ENCODE assay signal across 16 cellular contexts in the genomic region with DNA sequence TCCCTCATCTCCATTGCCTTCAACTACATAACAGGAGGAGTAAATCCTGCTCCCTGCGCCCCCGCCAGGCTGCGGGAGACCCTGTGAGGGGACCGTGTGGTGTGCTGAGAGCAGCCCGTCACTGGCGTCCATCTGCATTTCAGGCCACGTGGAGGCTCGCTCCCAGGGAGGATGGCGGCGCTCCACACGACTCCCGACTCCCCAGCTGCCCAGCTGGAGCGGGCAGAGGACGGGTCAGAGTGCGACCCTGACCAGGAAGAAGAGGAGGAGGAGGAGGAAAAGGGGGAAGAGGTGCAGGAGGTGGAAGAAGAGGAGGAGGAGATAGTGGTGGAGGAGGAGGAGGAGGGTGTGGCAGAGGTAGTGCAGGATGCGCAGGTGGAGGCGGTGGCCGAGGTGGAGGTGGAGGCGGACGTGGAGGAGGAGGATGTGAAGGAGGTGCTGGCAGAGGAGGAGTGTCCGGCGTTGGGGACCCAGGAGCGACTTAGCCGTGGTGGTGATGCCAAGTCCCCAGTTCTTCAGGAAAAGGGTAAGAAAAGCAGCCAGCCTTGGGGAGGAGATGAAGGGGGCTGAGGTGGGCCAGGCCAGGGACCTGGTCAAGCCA. TPM values are rescaled to one million over a fixed set of nuclear protein-coding genes. Genes with fewer than 3 reads are reported as not detected.
DNase-seq lines count a peak whose midpoint lies in the region; ATAC-seq, FAIRE-seq and TF ChIP-seq lines count a peak whose summit lies in the region.
"Had no signal": no experiment of that assay in that cellular context is flagged by ENCODE, and none has a peak within 500 bp of the region (broad histone marks: within the 10 kb centered on the region; RNA-seq: fewer than 3 reads in every experiment).

No MANE protein-coding gene starts in this region.

- H2AK5ac ChIP-seq in mesenchymal stem cell (ENCODE audit: low read length, severe bottlenecking): no peak overlapping the region

- no peak overlapping the region for H3K4ac ChIP-seq in mesenchymal stem cell (ENCODE audit: low read depth in 1 of 2, low read length in 2 of 2)

- TF ChIP-seq RAD21 in K562 (CRISPR knock-in tag; conservative IDR thresholded peaks at IDR 0.05 in 1 of 2, IDR thresholded peaks at IDR 0.05 in 1 of 2): no peak

- no peak overlapping the region for H4K8ac ChIP-seq in mesenchymal stem cell (ENCODE audit: low read length)

- no peak overlapping the region for H2BK120ac ChIP-seq in mesenchymal stem cell (ENCODE audit: low read depth, low read length)

- DNase-seq in MCF 10A (ENCODE audit: unreplicated experiment) (no peak), breast epithelium (ENCODE audit: low spot score in 2 of 2) (no peak), K562 (ENCODE audit: extremely low read depth in 1 of 4, low spot score in 3 of 4) (no peak), mesenchymal stem cell (no peak), thyroid gland (no peak), COLO668 (lab: John Stamatoyannopoulos, UW; ENCODE audit: unreplicated experiment) (no peak), nephron progenitor cell (no peak)
- DNase-seq: 8988T; ACHN; CD4-positive, CD25-positive, alpha-beta regulatory T cell; DMS79; GM23248 had no signal

- FAIRE-seq in K562 (lab: Jason Lieb, UNC): no peak
- FAIRE-seq: GM12878, H54 had no signal

- H3K4me1 ChIP-seq in breast epithelium (peaks cover 0 to 8% of the 10 kb centered on the region in 2 donors), K562 (replicated peaks in 1 of 2; ENCODE audit: control insufficient read depth in 2 of 2, insufficient read depth in 2 of 2, low read length in 2 of 2) (peaks cover 19 to 52% of the 10 kb centered on the region in 2 experiments; a peak in 4 of 5 replicates), mesenchymal stem cell (ENCODE audit: control insufficient read depth, insufficient read depth, low read depth, low read length) (peaks cover 16% of the 10 kb centered on the region), thyroid gland (peaks cover 29 to 55% of the 10 kb centered on the region in 2 donors)

- H3K23ac ChIP-seq in mesenchymal stem cell (ENCODE audit: low read length in 2 of 2): no peak overlapping the region

- H2AFZ ChIP-seq in K562 (ENCODE audit: low read depth, low read length) (no peak overlapping the region), mesenchymal stem cell (ENCODE audit: low read depth, low read length) (no peak overlapping the region)
- H2AFZ ChIP-seq: GM23248 had no signal

- peaks cover 16% of the 10 kb centered on the region for H3K4me1 Mint-ChIP-seq in MCF 10A (ENCODE audit: insufficient read depth, unreplicated experiment)
- peaks cover 41% of the 10 kb centered on the region for H3K4me1 Mint-ChIP-seq in nephron progenitor cell

- CTCF ChIA-PET in MCF 10A (lab: Yijun Ruan, JAX) (no interaction called here), K562 (lab: Yijun Ruan, JAX; ENCODE audit: low intra/inter-chr PET ratio) (no interaction called here)

- H2BK15ac ChIP-seq in mesenchymal stem cell (ENCODE audit: low read depth, poor library complexity, severe bottlenecking): no peak overlapping the region

- H2BK12ac ChIP-seq in mesenchymal stem cell (ENCODE audit: low read length in 2 of 2): no peak overlapping the region

- H3K9ac ChIP-seq in K562 (ENCODE audit: insufficient read depth in 1 of 2, low read depth in 2 of 2, low read length in 2 of 2): peak overlapping the region in 1 of 2 experiments; percentile 17; a peak in 1 of 4 replicates
- H3K9ac ChIP-seq in mesenchymal stem cell (ENCODE audit: low read length): no peak overlapping the region
- H3K9ac ChIP-seq: BLaER1 treated with 17β-estradiol and CSF1 and Interleukin-3, amounts not matched to agents 10 nM and 100 nM; GM23248 had no signal

- H3K27ac Mint-ChIP-seq in MCF 10A (ENCODE audit: low read depth, unreplicated experiment) (peak overlapping the region; percentile 51), nephron progenitor cell (no peak overlapping the region)

- no peak overlapping the region for H3K14ac ChIP-seq in mesenchymal stem cell (ENCODE audit: low read length in 2 of 2)

- no peak overlapping the region for H3K18ac ChIP-seq in mesenchymal stem cell (ENCODE audit: low read depth in 1 of 2, low read length in 2 of 2)

- intact Hi-C loops in MCF 10A (cut with micrococcal nuclease): no loop called here
- intact Hi-C loops in breast epithelium (cut with DNase I; ENCODE audit: low total_unique reads): no loop called here
- intact Hi-C loops in K562 (cut with micrococcal nuclease): no loop called here
- intact Hi-C loops in thyroid gland (cut with DNase I): no loop called here

- no peak overlapping the region for H3K27ac ChIP-seq in breast epithelium
- no peak overlapping the region for H3K27ac ChIP-seq in K562 (ENCODE audit: extremely low read depth, low read depth, low read length)
- no peak overlapping the region for H3K27ac ChIP-seq in mesenchymal stem cell (ENCODE audit: low read length, poor library complexity, severe bottlenecking)
- peak overlapping the region; percentile 60 to 80 (median 78) for H3K27ac ChIP-seq in thyroid gland
- H3K27ac ChIP-seq: GM23248 had no signal

- H4K91ac ChIP-seq in mesenchymal stem cell (ENCODE audit: low read length): peak overlapping the region; percentile 61

- no peak for TF ChIP-seq CTCF in MCF 10A (IDR thresholded peaks at IDR 0.05; ENCODE audit: unreplicated experiment)
- TF ChIP-seq CTCF in breast epithelium (IDR thresholded peaks at IDR 0.05): no peak
- TF ChIP-seq CTCF in K562 (IDR thresholded peaks at IDR 0.05 in 2 of 3, conservative IDR thresholded peaks at IDR 0.05 in 1 of 3; ENCODE audit: insufficient read depth in 2 of 3, low read depth in 1 of 3, low read length in 3 of 3): no peak
- no peak for TF ChIP-seq CTCF in thyroid gland (IDR thresholded peaks at IDR 0.05)
- no peak for TF ChIP-seq CTCF in nephron progenitor cell (IDR thresholded peaks at IDR 0.05)

- BruUV-seq in MCF 10A (replicated peaks; lab: Mats Ljungman, UMichigan) (no TSS peak), K562 (replicated peaks; lab: Mats Ljungman, UMichigan) (TSS peak; percentile 13)

- H3K4me2 ChIP-seq in K562 (ENCODE audit: insufficient read depth, low read length): no peak overlapping the region
- no peak overlapping the region for H3K4me2 ChIP-seq in mesenchymal stem cell (ENCODE audit: low read length, poor library complexity, severe bottlenecking)
- H3K4me2 ChIP-seq: BLaER1 treated with 17β-estradiol and CSF1 and Interleukin-3, amounts not matched to agents 10 nM and 100 nM had no signal

- no peak for TF ChIP-seq EP300 in K562 (IDR thresholded peaks at IDR 0.05; ENCODE audit: low read length)

- H3K36me3 ChIP-seq in breast epithelium: no peaks in the 10 kb centered on the region
- peaks cover 82% of the 10 kb centered on the region for H3K36me3 ChIP-seq in K562 (ENCODE audit: control insufficient read depth, insufficient read depth, low read length)
- peaks cover 60 to 80% of the 10 kb centered on the region in 2 experiments for H3K36me3 ChIP-seq in mesenchymal stem cell (ENCODE audit: control insufficient read depth in 1 of 2, insufficient read depth in 2 of 2, low read depth in 1 of 2, low read length in 2 of 2)
- H3K36me3 ChIP-seq in thyroid gland: peaks cover 9 to 24% of the 10 kb centered on the region in 2 donors

- peaks cover 51% of the 10 kb centered on the region for H3K79me2 ChIP-seq in K562 (ENCODE audit: control insufficient read depth, insufficient read depth, low read length)

- H3K36me3 Mint-ChIP-seq in MCF 10A (ENCODE audit: insufficient read depth, unreplicated experiment) (peaks cover 54% of the 10 kb centered on the region), nephron progenitor cell (ENCODE audit: low read depth) (peaks cover 57% of the 10 kb centered on the region)

- POLR2A ChIA-PET in MCF 10A (lab: Yijun Ruan, JAX): interaction anchor here (0.7 kb wide), 1 partner anchor 78 kb away, joined by 3 read pairs; no protein-coding TSS in a partner anchor
- POLR2A ChIA-PET in K562 (lab: Yijun Ruan, JAX): no interaction called here

- no peaks in the 10 kb centered on the region for H3K27me3 ChIP-seq in breast epithelium
- no peaks in the 10 kb centered on the region for H3K27me3 ChIP-seq in K562 (ENCODE audit: control insufficient read depth in 2 of 2, insufficient read depth in 2 of 2, low read length in 2 of 2)
- H3K27me3 ChIP-seq in mesenchymal stem cell (ENCODE audit: control insufficient read depth in 1 of 2, insufficient read depth in 1 of 2, low read length in 2 of 2): no peaks in the 10 kb centered on the region
- H3K27me3 ChIP-seq in thyroid gland: no peaks in the 10 kb centered on the region
- H3K27me3 ChIP-seq: BLaER1 treated with 17β-estradiol and CSF1 and Interleukin-3, amounts not matched to agents 10 nM and 100 nM had no signal

- H3K9me3 ChIP-seq in breast epithelium: no peaks in the 10 kb centered on the region
- peaks cover 6% of the 10 kb centered on the region; the same call in 1 of the 2 replicates for H3K9me3 ChIP-seq in K562 (replicated peaks; ENCODE audit: control insufficient read depth, insufficient read depth, low read depth, low read length)
- no peaks in the 10 kb centered on the region for H3K9me3 ChIP-seq in mesenchymal stem cell (ENCODE audit: control insufficient read depth, low read length)
- H3K9me3 ChIP-seq in thyroid gland: no peaks in the 10 kb centered on the region

- H3K4me3 Mint-ChIP-seq in MCF 10A (ENCODE audit: unreplicated experiment) (no peak overlapping the region), nephron progenitor cell (no peak overlapping the region)

- H2BK5ac ChIP-seq in mesenchymal stem cell (ENCODE audit: low read depth, low read length, poor library complexity, severe bottlenecking): no peak overlapping the region

- H3K9me3 Mint-ChIP-seq in MCF 10A (ENCODE audit: unreplicated experiment) (no peaks in the 10 kb centered on the region), nephron progenitor cell (peaks cover 4% of the 10 kb centered on the region)
- H3K9me3 Mint-ChIP-seq: CD4-positive, CD25-positive, alpha-beta regulatory T cell had no signal

- H3K27me3 Mint-ChIP-seq in MCF 10A (ENCODE audit: insufficient read depth, unreplicated experiment) (no peaks in the 10 kb centered on the region), nephron progenitor cell (ENCODE audit: low read depth, poor library complexity) (no peaks in the 10 kb centered on the region)
- H3K27me3 Mint-ChIP-seq: CD4-positive, CD25-positive, alpha-beta regulatory T cell had no signal

- no peak overlapping the region for H3K4me3 ChIP-seq in breast epithelium
- H3K4me3 ChIP-seq in K562: no peak overlapping the region
- no peak overlapping the region for H3K4me3 ChIP-seq in mesenchymal stem cell (ENCODE audit: insufficient read depth in 1 of 2, low read depth in 1 of 2, low read length in 2 of 2)
- no peak overlapping the region for H3K4me3 ChIP-seq in thyroid gland (replicated peaks in 1 of 3)
- H3K4me3 ChIP-seq: BLaER1 treated with 17β-estradiol and CSF1 and Interleukin-3, amounts not matched to agents 10 nM and 100 nM; GM12878; GM23248 had no signal

- peaks cover 2% of the 10 kb centered on the region for H3K9me1 ChIP-seq in K562 (ENCODE audit: control insufficient read depth, insufficient read depth, low read length)

- in situ Hi-C loops in K562 (cut with MboI): no loop called here

- H4K20me1 ChIP-seq in K562 (replicated peaks; ENCODE audit: control insufficient read depth, insufficient read depth, low read length): no peaks in the 10 kb centered on the region

- no peak for ATAC-seq in K562
- no peak for ATAC-seq in HG03354 (IDR thresholded peaks at IDR 0.05; ENCODE audit: poor library complexity, severe bottlenecking, unreplicated experiment)
- ATAC-seq: GM12878 had no signal

- 96% methylated on average over 13 of the region's 24 CpGs for WGBS in K562 (ENCODE audit: insufficient coverage, low coverage, missing lambda C conversion rate)
- 95% methylated on average over 24 of the region's 24 CpGs for WGBS in mesenchymal stem cell
- 92 to 93% methylated on average over 21 to 24 of the region's 24 CpGs for WGBS in thyroid gland, 2 donors

- peaks cover 66% of the 10 kb centered on the region for H3K79me1 ChIP-seq in mesenchymal stem cell (replicated peaks; ENCODE audit: low read length, poor library complexity, severe bottlenecking)

- TF ChIP-seq POLR2A in breast epithelium (IDR thresholded peaks at IDR 0.05) (no peak), K562 (conservative IDR thresholded peaks at IDR 0.05) (no peak; the same call in 1 of the 2 replicates), thyroid gland (IDR thresholded peaks at IDR 0.05) (no peak)

RNA-seq across cellular contexts. Expression of a gene that starts 5.2 kb away (rescaled TPM):
- total RNA-seq in MCF 10A (2022) (26.1 and 27.1 TPM in 2 replicates), breast epithelium (10 to 100 TPM; 10.2 to 21.4 (median 21.3) TPM), K562 (2014; rRNA removed) (18.6 and 20.5 TPM in 2 replicates), K562 (2014; rRNA removed; fragmentation: Illumina TruSeq; extraction: Trizol) (9.2 and 10.4 TPM in 2 replicates), K562 (2015; rRNA removed; fragmentation: Illumina TruSeq; extraction: Trizol) (7.3 and 7.8 TPM in 2 replicates), K562 (2021) (25.2 and 34.0 TPM in 2 replicates), thyroid gland (10 to 100 TPM; 40.6 to 63.7 (median 49.5) TPM)
- 41.8 and 68.9 TPM in 2 replicates for total RNA-seq in K562 (2011; cell fraction: chromatin; rRNA removed; ENCODE audit: low replicate concordance)
- 30.9 and 36.6 TPM in 2 replicates for total RNA-seq in K562 (2011; cell fraction: nucleolus; rRNA removed)
- 33.3 and 35.6 TPM in 2 replicates for total RNA-seq in K562 (2011; cell fraction: nucleoplasm; rRNA removed)
- polyA plus RNA-seq in K562 (2011; rRNA removed) (8.6 and 9.7 TPM in 2 replicates), K562 (2014; fragmentation: Illumina TruSeq; extraction: Trizol) (7.0 and 9.8 TPM in 2 replicates), K562 (2014; fragmentation: Nextera tagmentation; extraction: Ambion mirVana) (under 1 TPM; 0.10 to 0.14 TPM), K562 (2014; rRNA removed) (15.5 and 16.3 TPM in 2 replicates)
- polyA plus RNA-seq in K562 (2011; cell fraction: cytosol; rRNA removed): 5.9 and 13.5 TPM in 2 replicates
- polyA plus RNA-seq in K562 (2011; cell fraction: nucleus; rRNA removed): 38.1 and 50.4 TPM in 2 replicates
- polyA plus RNA-seq in K562 (2012): 17.3 and 23.1 TPM in 2 replicates
- 7.3 and 7.4 TPM in 2 replicates for polyA minus RNA-seq in K562 (2011; rRNA and poly(A)+ RNA removed)
- 8.6 and 8.7 TPM in 2 replicates for polyA minus RNA-seq in K562 (2011; cell fraction: cytosol; rRNA and poly(A)+ RNA removed)
- polyA minus RNA-seq in K562 (2011; cell fraction: nucleus; rRNA and poly(A)+ RNA removed): 9.0 and 12.6 TPM in 2 replicates
- polyA plus RNA-seq in mesenchymal stem cell (2013, experiment 1 of 2): 6.9 TPM
- 6.4 TPM for polyA plus RNA-seq in mesenchymal stem cell (2013, experiment 2 of 2)

RNA-seq across cellular contexts. Expression of a gene that starts 26.9 kb away (rescaled TPM):
- total RNA-seq in MCF 10A (2022) (not detected in 2 replicates), breast epithelium (10 to 100 TPM in 2 of 3 donors, 1 to 10 TPM in 1; 5.8 to 11.7 (median 11.5) TPM), K562 (2014; rRNA removed) (0.04 TPM in 1 of 2 replicates, not detected in the other), K562 (2014; rRNA removed; fragmentation: Illumina TruSeq; extraction: Trizol) (not detected in 2 replicates), K562 (2015; rRNA removed; fragmentation: Illumina TruSeq; extraction: Trizol) (not detected in 2 replicates), K562 (2021) (not detected in 2 replicates), thyroid gland (10 to 100 TPM; 17.2 to 27.4 (median 22.1) TPM)
- total RNA-seq in K562 (2011; cell fraction: chromatin; rRNA removed; ENCODE audit: low replicate concordance): not detected in 2 replicates
- total RNA-seq in K562 (2011; cell fraction: nucleolus; rRNA removed): 0.17 TPM in 1 of 2 replicates, not detected in the other
- not detected in 2 replicates for total RNA-seq in K562 (2011; cell fraction: nucleoplasm; rRNA removed)
- polyA plus RNA-seq in K562 (2011; rRNA removed) (0.05 TPM in 1 of 2 replicates, not detected in the other), K562 (2014; fragmentation: Illumina TruSeq; extraction: Trizol) (0.03 TPM in 1 of 2 replicates, not detected in the other), K562 (2014; fragmentation: Nextera tagmentation; extraction: Ambion mirVana) (not detected), K562 (2014; rRNA removed) (not detected in 2 replicates)
- polyA plus RNA-seq in K562 (2011; cell fraction: cytosol; rRNA removed): 0.01 and 0.03 TPM in 2 replicates
- polyA plus RNA-seq in K562 (2011; cell fraction: nucleus; rRNA removed): 0.04 TPM in 1 of 2 replicates, not detected in the other
- 0.06 TPM in 1 of 2 replicates, not detected in the other for polyA plus RNA-seq in K562 (2012)
- 0.32 TPM in 1 of 2 replicates, not detected in the other for polyA minus RNA-seq in K562 (2011; rRNA and poly(A)+ RNA removed)
- polyA minus RNA-seq in K562 (2011; cell fraction: cytosol; rRNA and poly(A)+ RNA removed): not detected in 2 replicates
- polyA minus RNA-seq in K562 (2011; cell fraction: nucleus; rRNA and poly(A)+ RNA removed): not detected in 2 replicates
- 1.0 TPM for polyA plus RNA-seq in mesenchymal stem cell (2013, experiment 1 of 2)
- polyA plus RNA-seq in mesenchymal stem cell (2013, experiment 2 of 2): 1.00 TPM
- polyA plus RNA-seq: GM23248 had no signal

RNA-seq across cellular contexts. Expression of a gene that starts 52.5 kb away (rescaled TPM):
- total RNA-seq in MCF 10A (2022) (25.4 and 26.5 TPM in 2 replicates), breast epithelium (10 to 100 TPM; 22.9 to 36.4 (median 28.2) TPM), K562 (2014; rRNA removed) (12.6 and 21.2 TPM in 2 replicates), K562 (2014; rRNA removed; fragmentation: Illumina TruSeq; extraction: Trizol) (8.3 and 8.4 TPM in 2 replicates), K562 (2015; rRNA removed; fragmentation: Illumina TruSeq; extraction: Trizol) (10.3 and 10.9 TPM in 2 replicates), K562 (2021) (23.5 and 24.6 TPM in 2 replicates), thyroid gland (10 to 100 TPM; 22.7 to 42.9 (median 31.9) TPM)
- total RNA-seq in K562 (2011; cell fraction: chromatin; rRNA removed; ENCODE audit: low replicate concordance): 27.7 and 71.3 TPM in 2 replicates
- total RNA-seq in K562 (2011; cell fraction: nucleolus; rRNA removed): 41.2 and 44.5 TPM in 2 replicates
- 27.3 and 28.3 TPM in 2 replicates for total RNA-seq in K562 (2011; cell fraction: nucleoplasm; rRNA removed)
- polyA plus RNA-seq in K562 (2011; rRNA removed) (11.6 and 17.2 TPM in 2 replicates), K562 (2014; fragmentation: Illumina TruSeq; extraction: Trizol) (26.4 and 28.9 TPM in 2 replicates), K562 (2014; fragmentation: Nextera tagmentation; extraction: Ambion mirVana) (under 1 TPM; 0.52 to 0.57 TPM), K562 (2014; rRNA removed) (16.8 and 17.9 TPM in 2 replicates)
- 17.0 and 23.4 TPM in 2 replicates for polyA plus RNA-seq in K562 (2011; cell fraction: cytosol; rRNA removed)
- 20.9 and 27.8 TPM in 2 replicates for polyA plus RNA-seq in K562 (2011; cell fraction: nucleus; rRNA removed)
- polyA plus RNA-seq in K562 (2012): 21.6 and 35.8 TPM in 2 replicates
- polyA minus RNA-seq in K562 (2011; rRNA and poly(A)+ RNA removed): 7.0 and 7.2 TPM in 2 replicates
- polyA minus RNA-seq in K562 (2011; cell fraction: cytosol; rRNA and poly(A)+ RNA removed): 8.8 and 11.4 TPM in 2 replicates
- 8.8 and 8.9 TPM in 2 replicates for polyA minus RNA-seq in K562 (2011; cell fraction: nucleus; rRNA and poly(A)+ RNA removed)
- 15.4 TPM for polyA plus RNA-seq in mesenchymal stem cell (2013, experiment 1 of 2)
- 15.4 TPM for polyA plus RNA-seq in mesenchymal stem cell (2013, experiment 2 of 2)

Comparison
In these comparisons a context has a peak if more than half of its experiments do, and no peak if none do; other contexts are left out.
1. H3K27ac ChIP-seq: peak in thyroid gland (3 of 3); none in breast epithelium (0 of 2), K562 (single experiment) and mesenchymal stem cell (single experiment).